ENCODE assay signal across 9 cellular contexts in genomic region chr11:17734418-17734911, GRCh38. TPM values are rescaled to one million over a fixed set of nuclear protein-coding genes. Genes with fewer than 3 reads are reported as not detected.
DNase-seq lines count a peak whose midpoint lies in the region; ATAC-seq and TF ChIP-seq lines count a peak whose summit lies in the region.
"Had no signal": no experiment of that assay in that cellular context is flagged by ENCODE, and none has a peak within 500 bp of the region (broad histone marks: within the 10 kb centered on the region; RNA-seq: fewer than 3 reads in every experiment).

KCNC1 (plus strand) TSS chr11:17734781; CDS start chr11:17736003, 1,222 bp downstream.

- H3K9me3 ChIP-seq in vagina: no peaks in the 10 kb centered on the region

- H3K27ac ChIP-seq in dorsolateral prefrontal cortex: peak within 1 kb of the TSS in 51 of 59 donors; percentile 16 to 91 (median 76)
- peak within 1 kb of the TSS; percentile 63 for H3K27ac ChIP-seq in vagina

- H3K9me3 Mint-ChIP-seq in memory B cell: peaks cover 1% of the 10 kb centered on the region

- H3K4me1 Mint-ChIP-seq in memory B cell: peaks cover 4% of the 10 kb centered on the region

- H3K27me3 ChIP-seq in dorsolateral prefrontal cortex (peaks cover 0 to 44% (median 20%) of the 10 kb centered on the region in 45 donors), vagina (no peaks in the 10 kb centered on the region)

- no peak for TF ChIP-seq POLR2A in vagina (IDR thresholded peaks at IDR 0.05)

- H3K36me3 Mint-ChIP-seq in memory B cell: no peaks in the 10 kb centered on the region

- peaks cover 19% of the 10 kb centered on the region for H3K4me1 ChIP-seq in vagina

- ATAC-seq in memory B cell (ENCODE audit: low read depth) (no peak), HG03039 (IDR thresholded peaks at IDR 0.05; ENCODE audit: unreplicated experiment) (no peak)

- H3K4me3 Mint-ChIP-seq in memory B cell: peak within 1 kb of the TSS; percentile 52

- no peak within 1 kb of the TSS for H3K27ac Mint-ChIP-seq in memory B cell

- TF ChIP-seq CTCF in GM12865 (IDR thresholded peaks at IDR 0.05; ENCODE audit: insufficient read depth, low read depth, low read length, missing control alignments): no peak
- TF ChIP-seq CTCF in dorsolateral prefrontal cortex (IDR thresholded peaks at IDR 0.05 in 54 of 56, conservative IDR thresholded peaks at IDR 0.05 in 2 of 56; ENCODE audit: low read depth in 1 of 56, partially characterized antibody in 56 of 56): peak in 1 of 56 donors; percentile 13
- no peak for TF ChIP-seq CTCF in vagina (IDR thresholded peaks at IDR 0.05)

- H3K27me3 Mint-ChIP-seq in memory B cell: peaks cover 25% of the 10 kb centered on the region

- H3K4me3 ChIP-seq in GM12865 (ENCODE audit: low read depth, low read length): no peak within 1 kb of the TSS
- peak within 1 kb of the TSS; percentile 27 to 77 (median 61) for H3K4me3 ChIP-seq in dorsolateral prefrontal cortex
- H3K4me3 ChIP-seq in vagina: peak within 1 kb of the TSS; percentile 45 to 47

- intact Hi-C loops in dorsolateral prefrontal cortex (cut with DNase I): loop anchor here (5.0 to 10.0 kb wide), 3 partner anchors 100 to 350 kb away; partner anchors contain the start of gene KCNJ11 (in 1 of the 2)
- intact Hi-C loops in vagina (cut with DNase I): loop anchor here (2.0 kb wide), 1 partner anchor 246 kb away; no protein-coding TSS in a partner anchor

- DNase-seq in 8988T: peak; percentile 98
- peak; percentile 15 for DNase-seq in GM12865 (ENCODE audit: low read depth)
- DNase-seq in NCI-H748 (lab: John Stamatoyannopoulos, UW; ENCODE audit: unreplicated experiment): peak; percentile 89
- DNase-seq in dorsolateral prefrontal cortex: peak in 7 of 10 donors; percentile 26 to 84 (median 55)
- DNase-seq in memory B cell (ENCODE audit: low spot score in 2 of 2): no peak
- DNase-seq in vagina (ENCODE audit: extremely low spot score in 2 of 2): no peak
- DNase-seq in KG1 (lab: John Stamatoyannopoulos, UW): no peak

- H3K36me3 ChIP-seq in vagina: no peaks in the 10 kb centered on the region

RNA-seq across cellular contexts. Expression of gene KCNC1, which starts in this region (rescaled TPM):
- total RNA-seq in dorsolateral prefrontal cortex (100 to 1,000 TPM in 77 of 120 experiments, 10 to 100 TPM in 43; 28.2 to 194 (median 105) TPM), vagina (0.49 TPM)
- total RNA-seq: glomerular endothelial cell had no signal

Comparison
In these comparisons a context has a peak if more than half of its experiments do, and no peak if none do; other contexts are left out.
1. RNA of gene KCNC1 (total RNA-seq): 28.2 to 194 TPM in dorsolateral prefrontal cortex; 0.49 TPM in vagina (single experiment); every median in the first group is over 10 times any median in the second.
2. DNase-seq: peak in 8988T (single experiment), GM12865 (single experiment), NCI-H748 (single experiment) and dorsolateral prefrontal cortex (7 of 10); none in memory B cell (0 of 2), vagina (0 of 2) and KG1 (single experiment).